ENCODE assay signal across 1 cellular context in genomic region chr20:56005389-56005715, GRCh38.
TF ChIP-seq lines count a peak whose summit lies in the region.

TSS of gene CBLN4 (minus strand) at chr20:56005519. CDS start at chr20:56004171, 1,348 bp downstream.

TF ChIP-seq in liver, 16 proteins besides CTCF, POLR2A, EP300 and RAD21 (continued from another document):
- no peak for TF ChIP-seq FOXA1 (IDR thresholded peaks at IDR 0.05)
